Comparison of ENCODE assay signal across 28 cellular contexts in genomic region chr10:81730901-81731300, GRCh38.
"Had no signal": no experiment of that assay in that cellular context is flagged by ENCODE, and none has a peak within 500 bp of the region (broad histone marks: within the 10 kb centered on the region; RNA-seq: fewer than 3 reads in every experiment).

No MANE protein-coding gene starts in this region.

- H3K4me3 ChIP-seq: colonic mucosa, heart left ventricle, lung, pancreas, prostate gland, spleen, tibial artery, upper lobe of right lung, vagina had no signal

- H3K27me3 Mint-ChIP-seq: natural killer cell treated with Interleukin-12 subunit alpha and Interleukin-12 subunit beta and Interleukin-15 and Interleukin-18, amount 100 ng/mL, for 72 hours; stimulated activated memory B cell treated with anti-CD40 and anti-IgM and Interleukin-4, amounts not matched to agents 10 μg/mL and 1 μg/mL and 100 μg/mL, for 72 hours; stimulated activated naive CD8-positive, alpha-beta T cell treated with anti-CD3 and anti-CD28 coated beads, Interleukin-15, Interleukin-2, amounts not matched to agents 100 ng/mL and 50 ng/mL, for 24 hours had no signal

- H3K36me3 Mint-ChIP-seq: stimulated activated memory B cell treated with anti-CD40 and anti-IgM and Interleukin-4, amounts not matched to agents 10 μg/mL and 1 μg/mL and 100 μg/mL, for 72 hours had no signal

- H3K9me3 Mint-ChIP-seq: stimulated activated naive CD8-positive, alpha-beta T cell treated with anti-CD3 and anti-CD28 coated beads, Interleukin-15, Interleukin-2, amounts not matched to agents 100 ng/mL and 50 ng/mL, for 24 hours had no signal

- DNase-seq: colonic mucosa; dermis blood vessel endothelial cell; erythroblast; foreskin melanocyte; heart left ventricle; hypothalamus; left cardiac atrium; left ventricle myocardium superior; mesenchymal stem cell; midbrain; occipital lobe; pancreas; retina; spleen; stimulated activated CD4-positive, alpha-beta T cell treated with anti-CD3 and anti-CD28 coated beads, Interleukin-15, amount 100 ng/mL, for 24 hours; stimulated activated CD4-positive, alpha-beta T cell treated with anti-CD3 and anti-CD28 coated beads, Interleukin-1b, Interleukin-23, amount 100 ng/mL, for 48 hours; stimulated activated CD4-positive, alpha-beta T cell treated with anti-CD3 and anti-CD28 coated beads, Interleukin-4, amount 100 ng/mL, for 24 hours; tibial artery; upper lobe of right lung had no signal

- H3K4me3 Mint-ChIP-seq: natural killer cell treated with Interleukin-12 subunit alpha and Interleukin-12 subunit beta and Interleukin-15 and Interleukin-18, amount 100 ng/mL, for 72 hours; stimulated activated memory B cell treated with anti-CD40 and anti-IgM and Interleukin-4, amounts not matched to agents 10 μg/mL and 1 μg/mL and 100 μg/mL, for 72 hours; stimulated activated naive CD8-positive, alpha-beta T cell treated with anti-CD3 and anti-CD28 coated beads, Interleukin-15, Interleukin-2, amounts not matched to agents 100 ng/mL and 50 ng/mL, for 24 hours had no signal

- ATAC-seq: heart left ventricle; left cardiac atrium; left ventricle myocardium superior; natural killer cell treated with Interleukin-12 subunit alpha and Interleukin-12 subunit beta and Interleukin-15 and Interleukin-18, amount 100 ng/mL, for 72 hours; pancreas; sciatic nerve; stimulated activated memory B cell treated with anti-CD40 and anti-IgM and Interleukin-4, amounts not matched to agents 10 μg/mL and 1 μg/mL and 100 μg/mL, for 72 hours; upper lobe of right lung had no signal

- H3K27ac Mint-ChIP-seq: natural killer cell treated with Interleukin-12 subunit alpha and Interleukin-12 subunit beta and Interleukin-15 and Interleukin-18, amount 100 ng/mL, for 72 hours; stimulated activated memory B cell treated with anti-CD40 and anti-IgM and Interleukin-4, amounts not matched to agents 10 μg/mL and 1 μg/mL and 100 μg/mL, for 72 hours; stimulated activated naive CD8-positive, alpha-beta T cell treated with anti-CD3 and anti-CD28 coated beads, Interleukin-15, Interleukin-2, amounts not matched to agents 100 ng/mL and 50 ng/mL, for 24 hours had no signal

- FAIRE-seq: endothelial cell of umbilical vein, islet of Langerhans, pancreas had no signal

- H3K4me1 Mint-ChIP-seq: stimulated activated memory B cell treated with anti-CD40 and anti-IgM and Interleukin-4, amounts not matched to agents 10 μg/mL and 1 μg/mL and 100 μg/mL, for 72 hours had no signal

- H3K27me3 ChIP-seq: colonic mucosa, heart left ventricle, pancreas, spleen, tibial artery, upper lobe of right lung, vagina had no signal

- H3K36me3 ChIP-seq: colonic mucosa, heart left ventricle, pancreas, prostate gland, spleen, tibial artery, upper lobe of right lung, vagina had no signal
